In the genomic region with DNA sequence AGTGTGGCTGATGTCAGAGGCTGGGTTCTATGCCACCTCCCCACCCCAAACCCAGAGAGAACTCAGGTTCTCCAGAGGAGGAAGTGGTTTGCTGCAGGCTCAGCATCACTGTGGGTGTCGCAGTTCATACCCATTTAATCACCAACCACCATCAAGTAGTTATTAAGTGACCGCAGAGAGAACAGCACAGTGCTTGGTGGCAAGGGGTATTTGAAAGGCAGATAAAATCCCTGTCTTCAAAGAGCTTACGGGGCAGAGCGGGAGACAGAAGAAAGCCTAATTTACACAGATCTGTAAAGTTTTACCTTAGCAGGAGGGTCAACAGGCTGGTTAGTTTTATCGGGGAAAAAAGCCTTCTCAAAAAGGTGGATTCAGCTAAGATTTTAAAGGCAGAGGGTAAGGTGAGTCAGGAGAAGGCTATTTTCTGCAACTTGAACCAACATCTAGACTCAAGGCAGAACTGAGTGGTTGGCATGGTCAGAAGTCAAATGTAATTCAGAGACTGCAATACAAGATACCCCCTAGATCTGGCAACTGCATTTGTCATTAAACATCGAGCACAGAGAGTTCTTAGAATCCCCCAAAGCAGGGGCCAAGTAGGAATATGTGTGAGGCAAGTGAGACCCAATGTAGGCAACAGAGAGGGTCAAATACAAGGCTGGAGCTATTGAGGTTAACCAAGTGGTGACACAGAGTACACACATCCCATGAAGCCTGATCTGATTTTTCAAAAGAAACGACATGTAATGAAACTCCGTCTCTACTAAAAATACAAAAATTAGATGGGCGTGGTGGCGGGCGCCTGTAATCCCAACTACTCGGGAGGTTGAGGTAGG, we compare ENCODE assay signal across 8 cellular contexts. TPM values are rescaled to one million over a fixed set of nuclear protein-coding genes. Genes with fewer than 3 reads are reported as not detected.
DNase-seq lines count a peak whose midpoint lies in the region; ATAC-seq and TF ChIP-seq lines count a peak whose summit lies in the region.

No MANE protein-coding gene starts in this region.

- peaks cover 97 to 100% (median 99%) of the 10 kb centered on the region in 4 donors for H3K4me1 ChIP-seq in esophagus muscularis mucosa

- H3K4me3 Mint-ChIP-seq in activated CD4-positive, alpha-beta T cell treated with anti-CD3 and anti-CD28 coated beads, Interleukin-2, amount 10 ng/mL, durations not matched to agents 7 days and 5 days = peak overlapping the region; percentile 74

- H3K27ac ChIP-seq in esophagus muscularis mucosa (replicated peaks in 1 of 4) = peak overlapping the region; percentile 90 to 97 (median 93)

- intact Hi-C loops in esophagus muscularis mucosa (cut with DNase I) = no loop called here

- WGBS in esophagus muscularis mucosa = 84% methylated on average over 12 of the region's 12 CpGs

- DNase-seq in activated CD4-positive, alpha-beta T cell treated with anti-CD3 and anti-CD28 coated beads, Interleukin-2, amount 10 ng/mL, durations not matched to agents 7 days and 5 days = peak; percentile 88
- DNase-seq in esophagus muscularis mucosa (ENCODE audit: extremely low spot score) (no peak), T1000 (lab: John Stamatoyannopoulos, UW) (no peak), NCI-H2107 (lab: John Stamatoyannopoulos, UW) (no peak), GM19238 (ENCODE audit: insufficient read length, low spot score) (no peak)
- DNase-seq in stimulated activated CD8-positive, alpha-beta memory T cell treated with anti-CD3 and anti-CD28 coated beads, Interleukin-4, amount 100 ng/mL, for 24 hours (ENCODE audit: low read depth) = peak; percentile 50

- no peak for TF ChIP-seq CTCF in esophagus muscularis mucosa (IDR thresholded peaks at IDR 0.05)

- H3K4me3 ChIP-seq in esophagus muscularis mucosa = no peak overlapping the region

- TF ChIP-seq EP300 in esophagus muscularis mucosa (IDR thresholded peaks at IDR 0.05) = no peak

- H3K27me3 Mint-ChIP-seq in activated CD4-positive, alpha-beta T cell treated with anti-CD3 and anti-CD28 coated beads, Interleukin-2, amount 10 ng/mL, durations not matched to agents 7 days and 5 days = no peaks in the 10 kb centered on the region

- H3K27ac Mint-ChIP-seq in activated CD4-positive, alpha-beta T cell treated with anti-CD3 and anti-CD28 coated beads, Interleukin-2, amount 10 ng/mL, durations not matched to agents 7 days and 5 days = peak overlapping the region; percentile 97

- CTCF ChIA-PET in activated CD4-positive, alpha-beta T cell treated with anti-CD3 and anti-CD28 coated beads, Interleukin-2, amount 10 ng/mL, durations not matched to agents 7 days and 5 days (lab: Charles Lee) = interaction anchor here (0.6 to 26.1 kb wide), 9 partner anchors 11 to 51 kb away, joined by 3 to 546 read pairs (median 4); a partner anchor contains a TSS

- H3K9me3 Mint-ChIP-seq in activated CD4-positive, alpha-beta T cell treated with anti-CD3 and anti-CD28 coated beads, Interleukin-2, amount 10 ng/mL, durations not matched to agents 7 days and 5 days = no peaks in the 10 kb centered on the region

- H3K9me3 ChIP-seq in esophagus muscularis mucosa = no peaks in the 10 kb centered on the region

- peaks cover 91% of the 10 kb centered on the region for H3K4me1 Mint-ChIP-seq in activated CD4-positive, alpha-beta T cell treated with anti-CD3 and anti-CD28 coated beads, Interleukin-2, amount 10 ng/mL, durations not matched to agents 7 days and 5 days

- TF ChIP-seq POLR2A in esophagus muscularis mucosa (IDR thresholded peaks at IDR 0.05; ENCODE audit: low read depth) = no peak

- POLR2A ChIA-PET in activated CD4-positive, alpha-beta T cell treated with anti-CD3 and anti-CD28 coated beads, Interleukin-2, amount 10 ng/mL, durations not matched to agents 7 days and 5 days (lab: Charles Lee) = interaction anchor here (2.9 kb wide), 1 partner anchor 39 kb away, joined by 13 read pairs; a partner anchor contains a TSS

- H3K27me3 ChIP-seq in esophagus muscularis mucosa = no peaks in the 10 kb centered on the region

- peak; percentile 64 for ATAC-seq in HG03175 (IDR thresholded peaks at IDR 0.05; ENCODE audit: unreplicated experiment)
- ATAC-seq in GM18868 (IDR thresholded peaks at IDR 0.05; ENCODE audit: unreplicated experiment) = no peak

- H3K36me3 ChIP-seq in esophagus muscularis mucosa = peaks cover 0 to 12% (median 5%) of the 10 kb centered on the region in 4 donors

- peaks cover 76% of the 10 kb centered on the region for H3K36me3 Mint-ChIP-seq in activated CD4-positive, alpha-beta T cell treated with anti-CD3 and anti-CD28 coated beads, Interleukin-2, amount 10 ng/mL, durations not matched to agents 7 days and 5 days (ENCODE audit: low read depth)

RNA-seq across cellular contexts. Expression of a gene that starts 13.2 kb away (rescaled TPM):
- 100 to 1,000 TPM; 201 to 236 TPM for total RNA-seq in activated CD4-positive, alpha-beta T cell treated with anti-CD3 and anti-CD28 coated beads, Interleukin-2, amount 10 ng/mL, durations not matched to agents 7 days and 5 days
- 10 to 100 TPM; 51.9 to 89.4 (median 71.9) TPM for total RNA-seq in esophagus muscularis mucosa

RNA-seq across cellular contexts. Expression of a gene that starts 39.4 kb away (rescaled TPM):
- total RNA-seq in activated CD4-positive, alpha-beta T cell treated with anti-CD3 and anti-CD28 coated beads, Interleukin-2, amount 10 ng/mL, durations not matched to agents 7 days and 5 days = 1,000 to 10,000 TPM; 1,162 to 3,350 TPM
- total RNA-seq in esophagus muscularis mucosa = under 1 TPM in 2 of 4 donors, not detected in 2; under 0.01 TPM

RNA-seq across cellular contexts. Expression of a gene that starts 40.7 kb away (rescaled TPM):
- total RNA-seq in activated CD4-positive, alpha-beta T cell treated with anti-CD3 and anti-CD28 coated beads, Interleukin-2, amount 10 ng/mL, durations not matched to agents 7 days and 5 days = 1,000 to 10,000 TPM in 1 of 2 experiments, 100 to 1,000 TPM in 1; 672 to 1,846 TPM
- under 1 TPM in 2 of 4 donors, not detected in 2; under 0.01 TPM for total RNA-seq in esophagus muscularis mucosa

RNA-seq across cellular contexts. Expression of a gene that starts 49.8 kb away (rescaled TPM):
- total RNA-seq in activated CD4-positive, alpha-beta T cell treated with anti-CD3 and anti-CD28 coated beads, Interleukin-2, amount 10 ng/mL, durations not matched to agents 7 days and 5 days = 1 to 10 TPM in 1 of 2 experiments, under 1 TPM in 1; 0.94 to 1.8 TPM
- total RNA-seq in esophagus muscularis mucosa = 1 to 10 TPM in 3 of 4 donors, under 1 TPM in 1; 0.66 to 2.3 (median 2.1) TPM

RNA-seq across cellular contexts. Expression of a gene that starts 51.4 kb away (rescaled TPM):
- 1,000 to 10,000 TPM; 1,972 to 2,164 TPM for total RNA-seq in activated CD4-positive, alpha-beta T cell treated with anti-CD3 and anti-CD28 coated beads, Interleukin-2, amount 10 ng/mL, durations not matched to agents 7 days and 5 days
- total RNA-seq in esophagus muscularis mucosa = 1,000 to 10,000 TPM; 2,092 to 2,985 (median 2,271) TPM

Comparison
In these comparisons a context has a peak if more than half of its experiments do, and no peak if none do; other contexts are left out.
1. DNase-seq: peak in activated CD4-positive, alpha-beta T cell treated with anti-CD3 and anti-CD28 coated beads, Interleukin-2, amount 10 ng/mL, durations not matched to agents 7 days and 5 days (single experiment) and stimulated activated CD8-positive, alpha-beta memory T cell treated with anti-CD3 and anti-CD28 coated beads, Interleukin-4, amount 100 ng/mL, for 24 hours (single experiment); none in esophagus muscularis mucosa (single experiment), T1000 (single experiment), NCI-H2107 (single experiment) and GM19238 (single experiment).
2. RNA of a gene that starts 39.4 kb away (total RNA-seq): 1,162 to 3,350 TPM in activated CD4-positive, alpha-beta T cell treated with anti-CD3 and anti-CD28 coated beads, Interleukin-2, amount 10 ng/mL, durations not matched to agents 7 days and 5 days; under 0.01 TPM in esophagus muscularis mucosa; every median in the first group is over 1,000 times any median in the second.
3. RNA of a gene that starts 40.7 kb away (total RNA-seq): 672 to 1,846 TPM in activated CD4-positive, alpha-beta T cell treated with anti-CD3 and anti-CD28 coated beads, Interleukin-2, amount 10 ng/mL, durations not matched to agents 7 days and 5 days; under 0.01 TPM in esophagus muscularis mucosa; every median in the first group is over 100 times any median in the second.